Comparison of ENCODE assay signal across 1 cellular context in genomic region chr12:116919247-116919671, GRCh38.
TF ChIP-seq lines count a peak whose summit lies in the region.

No MANE protein-coding gene starts in this region.

TF ChIP-seq in GM23338, 12 proteins besides CTCF, POLR2A, EP300 and RAD21 (continued from another document):
- TF ChIP-seq ZNF462 (CRISPR knock-in tag; IDR thresholded peaks at IDR 0.05) (no peak), ZNF331 (CRISPR knock-in tag; IDR thresholded peaks at IDR 0.05; ENCODE audit: low read depth) (no peak), ZNF114 (CRISPR knock-in tag; IDR thresholded peaks at IDR 0.05) (no peak)
